Comparison of ENCODE assay signal across 1 cellular context in genomic region chr2:61538920-61539559, GRCh38.
TF ChIP-seq lines count a peak whose summit lies in the region.

No MANE protein-coding gene starts in this region.

TF ChIP-seq in GM12878, 131 proteins besides CTCF, POLR2A, EP300 and RAD21 (continued from another document):
- TF ChIP-seq E2F8 (IDR thresholded peaks at IDR 0.05; ENCODE audit: low read depth, partially characterized antibody) (no peak), MYB (IDR thresholded peaks at IDR 0.05; ENCODE audit: borderline replicate concordance, low read depth, low read length) (no peak), ATF7 (IDR thresholded peaks at IDR 0.05; ENCODE audit: low read depth) (no peak), TBL1XR1 (IDR thresholded peaks at IDR 0.05; ENCODE audit: low read depth, low read length) (no peak), RAD51 (IDR thresholded peaks at IDR 0.05) (peak; percentile 88), EED (IDR thresholded peaks at IDR 0.05; ENCODE audit: low read depth) (peak; percentile 11; the same call in 1 of the 2 replicates), SIN3A (IDR thresholded peaks at IDR 0.05; ENCODE audit: low read depth, low read length) (no peak), FOXK2 (IDR thresholded peaks at IDR 0.05) (no peak), KDM1A (IDR thresholded peaks at IDR 0.05; ENCODE audit: borderline replicate concordance) (no peak), IRF4 (IDR thresholded peaks at IDR 0.05; ENCODE audit: low read depth, low read length) (no peak), USF2 (IDR thresholded peaks at IDR 0.05; ENCODE audit: borderline replicate concordance, low read depth, low read length) (peak; percentile 35; the same call in 1 of the 2 replicates), POLR2AphosphoS2 (IDR thresholded peaks at IDR 0.05; ENCODE audit: low read depth, low read length) (no peak), GABPA (IDR thresholded peaks at IDR 0.05; ENCODE audit: low read depth) (0 out of 2 replicates have a peak, but pooled peaks have one; percentile 5), STAT1 (conservative IDR thresholded peaks at IDR 0.05) (no peak), MEF2B (IDR thresholded peaks at IDR 0.05; ENCODE audit: partially characterized antibody, poor library complexity, severe bottlenecking) (no peak), SPI1 (IDR thresholded peaks at IDR 0.05; ENCODE audit: borderline replicate concordance, insufficient read depth, low read depth, low read length) (no peak), REST (IDR thresholded peaks at IDR 0.05; ENCODE audit: low read depth, low read length) (no peak), IKZF1 (conservative IDR thresholded peaks at IDR 0.05) (no peak; the same call in 1 of the 2 replicates), RUNX3 (IDR thresholded peaks at IDR 0.05; ENCODE audit: low read length) (no peak; the same call in 1 of the 2 replicates), HDAC2 (IDR thresholded peaks at IDR 0.05) (no peak), SUPT20H (IDR thresholded peaks at IDR 0.05; ENCODE audit: borderline replicate concordance, control insufficient read depth, low read depth, low read length) (no peak), ATF2 (IDR thresholded peaks at IDR 0.05; ENCODE audit: low read length) (no peak), NFIC (IDR thresholded peaks at IDR 0.05; ENCODE audit: low read depth, low read length) (no peak; the same call in 1 of the 2 replicates), MXI1 (IDR thresholded peaks at IDR 0.05; ENCODE audit: low read depth, low read length) (no peak), ZNF274 (IDR thresholded peaks at IDR 0.05; ENCODE audit: insufficient read depth, insufficient read length) (no peak), CHD2 (IDR thresholded peaks at IDR 0.05; ENCODE audit: borderline replicate concordance, low read depth, low read length) (no peak), LARP7 (IDR thresholded peaks at IDR 0.05) (no peak)
